13 cellular contexts compared by ENCODE assay signal in genomic region chr10:21097926-21098355, GRCh38.
DNase-seq lines count a peak whose midpoint lies in the region; TF ChIP-seq lines count a peak whose summit lies in the region.
"Had no signal": no experiment of that assay in that cellular context is flagged by ENCODE, and none has a peak within 500 bp of the region (broad histone marks: within the 10 kb centered on the region; RNA-seq: fewer than 3 reads in every experiment).

No MANE protein-coding gene starts in this region.

- no peaks in the 10 kb centered on the region for H3K27me3 ChIP-seq in Caco-2 (replicated peaks; ENCODE audit: control insufficient read depth, insufficient read depth, low read length)
- H3K27me3 ChIP-seq in PC-9 (ENCODE audit: insufficient read depth, low read depth): no peaks in the 10 kb centered on the region

- H3K27ac ChIP-seq in PC-9: peak overlapping the region; percentile 98
- H3K27ac ChIP-seq in mesodermal cell (ENCODE audit: low read depth, low read length, severe bottlenecking): peak overlapping the region; percentile 11

- peaks cover 11% of the 10 kb centered on the region for H3F3A ChIP-seq in PC-9 (ENCODE audit: insufficient read depth, low read depth)

- BruUV-seq in Caco-2 (replicated peaks; lab: Mats Ljungman, UMichigan) (TSS peak; percentile 100), PC-9 (replicated peaks; lab: Mats Ljungman, UMichigan) (TSS peak; percentile 93), MCF 10A (replicated peaks; lab: Mats Ljungman, UMichigan) (TSS peak; percentile 100)

- H2AFZ ChIP-seq in PC-9: no peak overlapping the region

- no peak for TF ChIP-seq CTCF in Caco-2 (IDR thresholded peaks at IDR 0.05; ENCODE audit: insufficient read depth in 1 of 2, low read depth in 1 of 2, low read length in 1 of 2, severe bottlenecking in 1 of 2, unreplicated experiment in 1 of 2)
- no peak for TF ChIP-seq CTCF in PC-9 (conservative IDR thresholded peaks at IDR 0.05)
- no peak for TF ChIP-seq CTCF in MCF 10A (IDR thresholded peaks at IDR 0.05; ENCODE audit: unreplicated experiment)
- TF ChIP-seq CTCF in GM20000 (IDR thresholded peaks at IDR 0.05; ENCODE audit: extremely low read depth, missing control alignments): no peak

- WGBS in mesodermal cell (ENCODE audit: insufficient coverage in 2 of 2), 2 experiments: 92 to 100% methylated on average over 4 of the region's 5 CpGs

- H3K36me3 ChIP-seq in Caco-2 (ENCODE audit: control insufficient read depth, insufficient read depth, low read length) (no peaks in the 10 kb centered on the region), PC-9 (ENCODE audit: low read depth) (no peaks in the 10 kb centered on the region), mesodermal cell (ENCODE audit: control insufficient read depth, insufficient read depth, low read length) (no peaks in the 10 kb centered on the region)

- H3K9me2 ChIP-seq in PC-9 (ENCODE audit: insufficient read depth): no peaks in the 10 kb centered on the region

- intact Hi-C loops in Caco-2 (cut with micrococcal nuclease; ENCODE audit: unreplicated experiment): loop anchor here (1.0 to 5.0 kb wide), 5 partner anchors 63 to 429 kb away; partner anchors contain the start of gene SKIDA1
- intact Hi-C loops in PC-9 (cut with micrococcal nuclease; ENCODE audit: unreplicated experiment): loop anchor here (1.0 to 5.0 kb wide), 2 partner anchors 94 to 167 kb away; no protein-coding TSS in a partner anchor
- intact Hi-C loops in MCF 10A (cut with micrococcal nuclease): loop anchor here (1.0 to 5.0 kb wide), 2 partner anchors 96 to 174 kb away; no protein-coding TSS in a partner anchor

- H3K27me3 Mint-ChIP-seq in Caco-2 (ENCODE audit: insufficient read depth, unreplicated experiment) (no peaks in the 10 kb centered on the region), MCF 10A (ENCODE audit: insufficient read depth, unreplicated experiment) (no peaks in the 10 kb centered on the region)
- H3K27me3 Mint-ChIP-seq: B cell had no signal

- H3K4me3 ChIP-seq in Caco-2 (ENCODE audit: low read depth, low read length) (no peak overlapping the region), PC-9 (no peak overlapping the region), mesodermal cell (ENCODE audit: extremely low read depth, insufficient read depth, low read length, poor library complexity, severe bottlenecking) (no peak overlapping the region)

- peaks cover 26% of the 10 kb centered on the region for H3K4me1 ChIP-seq in Caco-2
- H3K4me1 ChIP-seq in PC-9 (replicated peaks; ENCODE audit: insufficient read depth): peaks cover 38% of the 10 kb centered on the region
- no peaks in the 10 kb centered on the region for H3K4me1 ChIP-seq in mesodermal cell (ENCODE audit: control insufficient read depth, insufficient read depth, low read length, poor library complexity, severe bottlenecking)

- no peaks in the 10 kb centered on the region for H4K20me1 ChIP-seq in PC-9 (ENCODE audit: insufficient read depth)

- no peaks in the 10 kb centered on the region for H3K9me3 ChIP-seq in Caco-2
- no peaks in the 10 kb centered on the region for H3K9me3 ChIP-seq in PC-9 (ENCODE audit: insufficient read depth, low read depth)
- no peaks in the 10 kb centered on the region for H3K9me3 ChIP-seq in mesodermal cell (ENCODE audit: control insufficient read depth, low read length)

- peak overlapping the region; percentile 47 for H3K4me3 Mint-ChIP-seq in Caco-2 (ENCODE audit: unreplicated experiment)
- no peak overlapping the region for H3K4me3 Mint-ChIP-seq in MCF 10A (ENCODE audit: unreplicated experiment)
- H3K4me3 Mint-ChIP-seq: B cell; CD4-positive, alpha-beta T cell had no signal

- H3K27ac Mint-ChIP-seq in Caco-2 (ENCODE audit: unreplicated experiment) (peak overlapping the region; percentile 96), MCF 10A (ENCODE audit: low read depth, unreplicated experiment) (peak overlapping the region; percentile 95)
- H3K27ac Mint-ChIP-seq: B cell; CD4-positive, alpha-beta T cell had no signal

- H3K9me3 Mint-ChIP-seq in Caco-2 (ENCODE audit: unreplicated experiment): no peaks in the 10 kb centered on the region
- peaks cover 6% of the 10 kb centered on the region for H3K9me3 Mint-ChIP-seq in MCF 10A (ENCODE audit: unreplicated experiment)
- H3K9me3 Mint-ChIP-seq: CD4-positive, alpha-beta T cell had no signal

- CTCF ChIA-PET in Caco-2 (lab: Charles Lee): interaction anchor here (0.6 to 0.9 kb wide), 5 partner anchors 14 to 417 kb away, joined by 3 to 6 read pairs (median 3); no protein-coding TSS in a partner anchor
- CTCF ChIA-PET in PC-9 (lab: Charles Lee): no interaction called here
- CTCF ChIA-PET in MCF 10A (lab: Yijun Ruan, JAX): interaction anchor here (0.7 to 1.3 kb wide), 5 partner anchors 10 to 188 kb away, joined by 3 to 5 read pairs (median 3); no protein-coding TSS in a partner anchor

- peak overlapping the region; percentile 52 for H3K4me2 ChIP-seq in PC-9

- peaks cover 13% of the 10 kb centered on the region for H3K36me3 Mint-ChIP-seq in Caco-2 (ENCODE audit: insufficient read depth, unreplicated experiment)
- peaks cover 13% of the 10 kb centered on the region for H3K36me3 Mint-ChIP-seq in MCF 10A (ENCODE audit: insufficient read depth, unreplicated experiment)

- DNase-seq in Caco-2 (no peak), PC-9 (no peak), MCF 10A (ENCODE audit: unreplicated experiment) (no peak), HT-29 (ENCODE audit: low spot score) (no peak), T1000 (lab: John Stamatoyannopoulos, UW) (no peak), GM20000 (ENCODE audit: low spot score) (no peak)
- DNase-seq: CD4-positive, alpha-beta T cell; NCI-H1417; NCI-H526; NK-92 treated with Interleukin-12 subunit alpha and Interleukin-12 subunit beta, amount 100 ng/mL, for 24 hours; Right ventricle myocardium superior had no signal

- POLR2A ChIA-PET in Caco-2 (lab: Charles Lee) (interaction anchor here (0.6 to 1.4 kb wide), 5 partner anchors 25 to 405 kb away, joined by 3 to 7 read pairs (median 4); no protein-coding TSS in a partner anchor), PC-9 (lab: Charles Lee; ENCODE audit: unreplicated experiment) (interaction anchor here (0.6 to 0.7 kb wide), 5 partner anchors 14 to 421 kb away, joined by 3 to 18 read pairs (median 4); no protein-coding TSS in a partner anchor), MCF 10A (lab: Yijun Ruan, JAX) (interaction anchor here (0.6 to 1.9 kb wide), 10 partner anchors 9 to 96 kb away, joined by 3 to 13 read pairs (median 4); no protein-coding TSS in a partner anchor)

- no peaks in the 10 kb centered on the region for H3K79me2 ChIP-seq in PC-9 (ENCODE audit: low read depth)

- H3K4me1 Mint-ChIP-seq in Caco-2 (ENCODE audit: low read depth, unreplicated experiment) (peaks cover 43% of the 10 kb centered on the region), MCF 10A (ENCODE audit: insufficient read depth, unreplicated experiment) (peaks cover 48% of the 10 kb centered on the region)
- H3K4me1 Mint-ChIP-seq: B cell had no signal
